ENCODE assay signal across 1 cellular context in the genomic region with DNA sequence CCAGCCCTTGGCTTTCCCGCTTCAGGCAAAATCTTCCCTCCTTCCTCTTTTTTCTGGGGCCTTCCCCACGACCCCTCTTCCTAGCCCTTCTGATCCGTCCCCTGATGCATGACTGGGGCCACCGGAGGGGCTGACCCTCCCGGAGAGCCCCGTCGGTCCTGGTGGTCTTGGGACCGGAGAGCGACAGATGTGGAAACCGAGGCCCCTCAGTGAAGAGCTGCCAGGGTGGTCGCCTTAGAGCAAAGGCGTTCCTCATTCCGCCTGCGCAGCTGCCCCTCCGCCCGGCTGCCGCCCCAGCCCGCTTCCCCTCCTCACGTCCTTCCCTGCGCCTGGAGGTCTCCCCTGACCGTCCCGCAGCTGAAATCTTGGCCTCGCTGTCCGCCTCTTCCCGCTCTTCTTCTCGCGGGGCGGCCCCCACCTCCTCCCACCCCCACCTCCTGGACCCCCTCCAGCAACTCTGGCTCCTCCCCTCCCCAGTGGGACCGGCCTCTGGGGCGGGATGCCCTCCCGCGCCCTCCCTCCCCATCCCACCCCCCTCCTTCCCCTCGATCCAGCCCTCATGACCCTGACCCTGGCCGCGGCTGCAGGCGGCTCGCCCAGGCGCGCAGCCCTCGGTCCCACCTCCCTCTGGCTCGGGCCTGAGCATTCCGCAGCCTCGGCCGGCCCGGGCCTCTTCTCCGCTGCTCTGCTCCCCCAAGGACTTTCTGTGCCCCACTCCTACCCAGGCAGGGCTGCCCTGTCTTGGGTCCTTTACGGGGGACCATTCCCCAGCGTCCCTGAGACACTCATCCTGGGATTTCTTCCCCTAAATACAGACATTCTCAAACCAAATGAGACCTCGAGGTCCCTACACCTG.
TF ChIP-seq lines count a peak whose summit lies in the region.

RARRES2 (minus strand) TSS at position 367 of the 856 bp plus-strand sequence. CDS start 1,020 bp downstream, outside the sequence.

TF ChIP-seq in HepG2, 621 proteins besides CTCF, POLR2A, EP300 and RAD21 (continued from another document and continues in another):
- no peak for TF ChIP-seq EZH2 (conservative IDR thresholded peaks at IDR 0.05; ENCODE audit: low read depth, low read length)
- TF ChIP-seq EHMT2 (IDR thresholded peaks at IDR 0.05; ENCODE audit: borderline replicate concordance, low read depth, low read length): no peak
- TF ChIP-seq MXD4 (CRISPR knock-in tag; IDR thresholded peaks at IDR 0.05): no peak
- TF ChIP-seq ZNF296 (CRISPR knock-in tag; conservative IDR thresholded peaks at IDR 0.05): no peak
- TF ChIP-seq RNF2 (conservative IDR thresholded peaks at IDR 0.05; ENCODE audit: low read depth): 0 out of 2 replicates have a peak, but pooled peaks have one; percentile 52
- TF ChIP-seq FLYWCH1 (CRISPR knock-in tag; IDR thresholded peaks at IDR 0.05): no peak
- no peak for TF ChIP-seq DNMT3B (CRISPR knock-in tag; conservative IDR thresholded peaks at IDR 0.05)
- no peak for TF ChIP-seq DPF2 (CRISPR knock-in tag; IDR thresholded peaks at IDR 0.05; ENCODE audit: borderline replicate concordance, low read depth)
- peak; percentile 53; the same call in 1 of the 2 replicates for TF ChIP-seq GABPB1 (CRISPR knock-in tag; IDR thresholded peaks at IDR 0.05)
- no peak for TF ChIP-seq ZNF713 (CRISPR knock-in tag; IDR thresholded peaks at IDR 0.05)
- TF ChIP-seq MIER3 (CRISPR knock-in tag; IDR thresholded peaks at IDR 0.05; ENCODE audit: borderline replicate concordance): no peak
- TF ChIP-seq CSRNP1 (CRISPR knock-in tag; IDR thresholded peaks at IDR 0.05): no peak
- peak; percentile 59 for TF ChIP-seq SAP130 (CRISPR knock-in tag; IDR thresholded peaks at IDR 0.05; ENCODE audit: low read depth)
- no peak for TF ChIP-seq ZFP36L2 (CRISPR knock-in tag; IDR thresholded peaks at IDR 0.05)
- no peak for TF ChIP-seq KLF12 (CRISPR knock-in tag; IDR thresholded peaks at IDR 0.05; ENCODE audit: borderline replicate concordance)
- TF ChIP-seq MAFF (IDR thresholded peaks at IDR 0.05; ENCODE audit: low read depth, low read length): no peak
- TF ChIP-seq, protein P1, sequence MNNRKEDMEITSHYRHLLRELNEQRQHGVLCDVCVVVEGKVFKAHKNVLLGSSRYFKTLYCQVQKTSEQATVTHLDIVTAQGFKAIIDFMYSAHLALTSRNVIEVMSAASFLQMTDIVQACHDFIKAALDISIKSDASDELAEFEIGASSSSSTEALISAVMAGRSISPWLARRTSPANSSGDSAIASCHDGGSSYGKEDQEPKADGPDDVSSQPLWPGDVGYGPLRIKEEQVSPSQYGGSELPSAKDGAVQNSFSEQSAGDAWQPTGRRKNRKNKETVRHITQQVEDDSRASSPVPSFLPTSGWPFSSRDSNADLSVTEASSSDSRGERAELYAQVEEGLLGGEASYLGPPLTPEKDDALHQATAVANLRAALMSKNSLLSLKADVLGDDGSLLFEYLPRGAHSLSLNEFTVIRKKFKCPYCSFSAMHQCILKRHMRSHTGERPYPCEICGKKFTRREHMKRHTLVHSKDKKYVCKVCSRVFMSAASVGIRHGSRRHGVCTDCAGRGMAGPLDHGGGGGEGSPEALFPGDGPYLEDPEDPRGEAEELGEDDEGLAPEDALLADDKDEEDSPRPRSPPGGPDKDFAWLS (CRISPR knock-in tag; IDR thresholded peaks at IDR 0.05; ENCODE audit: borderline replicate concordance): no peak
- TF ChIP-seq ARID5B (CRISPR knock-in tag; IDR thresholded peaks at IDR 0.05): peak; percentile 15; the same call in 1 of the 2 replicates
- TF ChIP-seq E2F2 (CRISPR knock-in tag; IDR thresholded peaks at IDR 0.05; ENCODE audit: borderline replicate concordance): no peak
- no peak for TF ChIP-seq ARHGAP35 (CRISPR knock-in tag; IDR thresholded peaks at IDR 0.05; ENCODE audit: borderline replicate concordance)
- no peak for TF ChIP-seq ESRRA (CRISPR knock-in tag; IDR thresholded peaks at IDR 0.05; ENCODE audit: low read depth)
- TF ChIP-seq ZNF570 (CRISPR knock-in tag; IDR thresholded peaks at IDR 0.05; ENCODE audit: borderline replicate concordance): no peak
- no peak for TF ChIP-seq HMGA1 (CRISPR knock-in tag; conservative IDR thresholded peaks at IDR 0.05)
- TF ChIP-seq DZIP1 (CRISPR knock-in tag; IDR thresholded peaks at IDR 0.05): no peak
- TF ChIP-seq ZNF451 (CRISPR knock-in tag; IDR thresholded peaks at IDR 0.05): no peak
- TF ChIP-seq CHD4 (IDR thresholded peaks at IDR 0.05; ENCODE audit: borderline replicate concordance, low read length): no peak
- no peak for TF ChIP-seq KLF11 (CRISPR knock-in tag; IDR thresholded peaks at IDR 0.05)
- TF ChIP-seq ASH2L (IDR thresholded peaks at IDR 0.05; ENCODE audit: insufficient read length, low read depth, low read length): peak; percentile 12
- no peak for TF ChIP-seq ATRX (CRISPR knock-in tag; IDR thresholded peaks at IDR 0.05; ENCODE audit: borderline replicate concordance)
- TF ChIP-seq U2AF1 (optimal IDR thresholded peaks at IDR 0.05; ENCODE audit: low read depth, low read length): no peak
- TF ChIP-seq ZMYM2 (CRISPR knock-in tag; IDR thresholded peaks at IDR 0.05): no peak
- no peak for TF ChIP-seq HIVEP1 (CRISPR knock-in tag; IDR thresholded peaks at IDR 0.05)
- TF ChIP-seq SMAD3 (CRISPR knock-in tag; IDR thresholded peaks at IDR 0.05): no peak
- TF ChIP-seq ZNF468 (CRISPR knock-in tag; IDR thresholded peaks at IDR 0.05): no peak
- TF ChIP-seq, protein P2, sequence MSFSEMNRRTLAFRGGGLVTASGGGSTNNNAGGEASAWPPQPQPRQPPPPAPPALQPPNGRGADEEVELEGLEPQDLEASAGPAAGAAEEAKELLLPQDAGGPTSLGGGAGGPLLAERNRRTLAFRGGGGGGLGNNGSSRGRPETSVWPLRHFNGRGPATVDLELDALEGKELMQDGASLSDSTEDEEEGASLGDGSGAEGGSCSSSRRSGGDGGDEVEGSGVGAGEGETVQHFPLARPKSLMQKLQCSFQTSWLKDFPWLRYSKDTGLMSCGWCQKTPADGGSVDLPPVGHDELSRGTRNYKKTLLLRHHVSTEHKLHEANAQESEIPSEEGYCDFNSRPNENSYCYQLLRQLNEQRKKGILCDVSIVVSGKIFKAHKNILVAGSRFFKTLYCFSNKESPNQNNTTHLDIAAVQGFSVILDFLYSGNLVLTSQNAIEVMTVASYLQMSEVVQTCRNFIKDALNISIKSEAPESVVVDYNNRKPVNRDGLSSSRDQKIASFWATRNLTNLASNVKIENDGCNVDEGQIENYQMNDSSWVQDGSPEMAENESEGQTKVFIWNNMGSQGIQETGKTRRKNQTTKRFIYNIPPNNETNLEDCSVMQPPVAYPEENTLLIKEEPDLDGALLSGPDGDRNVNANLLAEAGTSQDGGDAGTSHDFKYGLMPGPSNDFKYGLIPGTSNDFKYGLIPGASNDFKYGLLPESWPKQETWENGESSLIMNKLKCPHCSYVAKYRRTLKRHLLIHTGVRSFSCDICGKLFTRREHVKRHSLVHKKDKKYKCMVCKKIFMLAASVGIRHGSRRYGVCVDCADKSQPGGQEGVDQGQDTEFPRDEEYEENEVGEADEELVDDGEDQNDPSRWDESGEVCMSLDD (CRISPR knock-in tag; IDR thresholded peaks at IDR 0.05; ENCODE audit: borderline replicate concordance): no peak
- TF ChIP-seq SIN3A (IDR thresholded peaks at IDR 0.05; ENCODE audit: borderline replicate concordance, low read depth, low read length): peak; percentile 57; the same call in 1 of the 2 replicates
- 0 out of 2 replicates have a peak, but pooled peaks have one; percentile 19 for TF ChIP-seq SALL2 (CRISPR knock-in tag; IDR thresholded peaks at IDR 0.05)
- TF ChIP-seq ZNF616 (CRISPR knock-in tag; IDR thresholded peaks at IDR 0.05; ENCODE audit: low read depth): no peak
- no peak for TF ChIP-seq ZNF75D (CRISPR knock-in tag; IDR thresholded peaks at IDR 0.05; ENCODE audit: borderline replicate concordance)
- no peak for TF ChIP-seq EEA1 (CRISPR knock-in tag; IDR thresholded peaks at IDR 0.05; ENCODE audit: borderline replicate concordance)
- TF ChIP-seq ZFP1 (CRISPR knock-in tag; IDR thresholded peaks at IDR 0.05): no peak
- TF ChIP-seq ZNF772 (CRISPR knock-in tag; IDR thresholded peaks at IDR 0.05): no peak
- TF ChIP-seq, protein P3, sequence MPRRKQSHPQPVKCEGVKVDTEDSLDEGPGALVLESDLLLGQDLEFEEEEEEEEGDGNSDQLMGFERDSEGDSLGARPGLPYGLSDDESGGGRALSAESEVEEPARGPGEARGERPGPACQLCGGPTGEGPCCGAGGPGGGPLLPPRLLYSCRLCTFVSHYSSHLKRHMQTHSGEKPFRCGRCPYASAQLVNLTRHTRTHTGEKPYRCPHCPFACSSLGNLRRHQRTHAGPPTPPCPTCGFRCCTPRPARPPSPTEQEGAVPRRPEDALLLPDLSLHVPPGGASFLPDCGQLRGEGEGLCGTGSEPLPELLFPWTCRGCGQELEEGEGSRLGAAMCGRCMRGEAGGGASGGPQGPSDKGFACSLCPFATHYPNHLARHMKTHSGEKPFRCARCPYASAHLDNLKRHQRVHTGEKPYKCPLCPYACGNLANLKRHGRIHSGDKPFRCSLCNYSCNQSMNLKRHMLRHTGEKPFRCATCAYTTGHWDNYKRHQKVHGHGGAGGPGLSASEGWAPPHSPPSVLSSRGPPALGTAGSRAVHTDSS (CRISPR knock-in tag; conservative IDR thresholded peaks at IDR 0.05): no peak
- no peak for TF ChIP-seq MED13 (CRISPR knock-in tag; IDR thresholded peaks at IDR 0.05)
- TF ChIP-seq, protein P4, sequence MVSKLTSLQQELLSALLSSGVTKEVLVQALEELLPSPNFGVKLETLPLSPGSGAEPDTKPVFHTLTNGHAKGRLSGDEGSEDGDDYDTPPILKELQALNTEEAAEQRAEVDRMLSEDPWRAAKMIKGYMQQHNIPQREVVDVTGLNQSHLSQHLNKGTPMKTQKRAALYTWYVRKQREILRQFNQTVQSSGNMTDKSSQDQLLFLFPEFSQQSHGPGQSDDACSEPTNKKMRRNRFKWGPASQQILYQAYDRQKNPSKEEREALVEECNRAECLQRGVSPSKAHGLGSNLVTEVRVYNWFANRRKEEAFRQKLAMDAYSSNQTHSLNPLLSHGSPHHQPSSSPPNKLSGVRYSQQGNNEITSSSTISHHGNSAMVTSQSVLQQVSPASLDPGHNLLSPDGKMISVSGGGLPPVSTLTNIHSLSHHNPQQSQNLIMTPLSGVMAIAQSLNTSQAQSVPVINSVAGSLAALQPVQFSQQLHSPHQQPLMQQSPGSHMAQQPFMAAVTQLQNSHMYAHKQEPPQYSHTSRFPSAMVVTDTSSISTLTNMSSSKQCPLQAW (CRISPR knock-in tag; IDR thresholded peaks at IDR 0.05): 0 out of 2 replicates have a peak, but pooled peaks have one; percentile 21
